In the genomic region with DNA sequence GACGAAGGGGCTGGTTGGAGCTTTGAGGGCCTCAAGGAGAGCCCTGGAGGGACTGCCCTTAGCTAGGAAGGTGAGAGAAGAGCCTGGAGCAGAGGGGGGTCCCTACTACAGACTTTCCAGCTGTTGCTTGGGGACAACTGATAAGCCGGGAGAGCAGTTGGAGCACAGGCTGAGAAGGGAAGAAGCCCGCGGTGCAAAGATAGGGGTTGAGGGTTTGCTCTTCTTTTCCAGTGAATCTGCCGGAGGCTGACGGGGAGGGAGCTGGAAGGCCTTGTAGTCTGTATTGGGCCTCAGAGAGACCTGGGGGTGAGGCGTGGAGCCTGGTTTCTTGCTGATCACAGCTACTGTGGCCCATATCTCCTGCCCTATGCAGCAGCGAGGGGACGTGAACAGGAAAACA, we compare ENCODE assay signal across 30 cellular contexts. TPM values are rescaled to one million over a fixed set of nuclear protein-coding genes. Genes with fewer than 3 reads are reported as not detected.
"Had no signal": no experiment of that assay in that cellular context is flagged by ENCODE, and none has a peak within 500 bp of the region (broad histone marks: within the 10 kb centered on the region; RNA-seq: fewer than 3 reads in every experiment).

No MANE protein-coding gene starts in this region.

- H3K27ac ChIP-seq: adrenal gland, ascending aorta, brain microvascular endothelial cell, dorsolateral prefrontal cortex, esophagus squamous epithelium, gastrocnemius medialis, neutrophil, pancreas, right lobe of liver, skin epidermis, tibial artery had no signal

- FAIRE-seq: colon, islet of Langerhans, pancreas had no signal

- H3K9me3 ChIP-seq: adrenal gland, ascending aorta, esophagus squamous epithelium, gastrocnemius medialis, neutrophil, pancreas, right lobe of liver, tibial artery had no signal

- H3K36me3 ChIP-seq: adrenal gland, ascending aorta, brain microvascular endothelial cell, esophagus squamous epithelium, gastrocnemius medialis, neutrophil, pancreas, right lobe of liver, tibial artery had no signal

- H3K27me3 ChIP-seq: adrenal gland, ascending aorta, brain microvascular endothelial cell, dorsolateral prefrontal cortex, esophagus squamous epithelium, gastrocnemius medialis, neutrophil, pancreas, right lobe of liver, tibial artery had no signal

- H3K4me1 ChIP-seq: adrenal gland, ascending aorta, esophagus squamous epithelium, gastrocnemius medialis, pancreas, right lobe of liver, tibial artery had no signal

- ATAC-seq: activated CD4-positive, alpha-beta T cell treated with anti-CD3 and anti-CD28 coated beads for 36 hours; activated T-cell treated with anti-CD3 and anti-CD28 coated beads, Interleukin-2, amount 50 U/mL, for 4 hours; effector memory CD8-positive, alpha-beta T cell; gastrocnemius medialis; left ventricle myocardium superior; pancreas; right lobe of liver; stimulated activated naive CD8-positive, alpha-beta T cell treated with anti-CD3 and anti-CD28 coated beads, Interleukin-15, amount 100 ng/mL, for 72 hours had no signal

- H3K4me3 ChIP-seq: adrenal gland, ascending aorta, dorsolateral prefrontal cortex, esophagus squamous epithelium, gastrocnemius medialis, pancreas, right lobe of liver, skin epidermis, tibial artery had no signal

- DNase-seq: activated B cell treated with CpG ODN at 0.5 μM for 24 hours; activated CD4-positive, alpha-beta T cell treated with anti-CD3 and anti-CD28 coated beads for 36 hours; activated CD4-positive, alpha-beta T cell treated with anti-CD3 and anti-CD28 coated beads, Interleukin-2, amount 50 U/mL, for 4 hours; activated CD8-positive, alpha-beta memory T cell treated with anti-CD3 and anti-CD28 coated beads, Interleukin-2, amount 50 U/mL, for 48 hours; activated naive CD4-positive, alpha-beta T cell; activated T-cell treated with anti-CD3 and anti-CD28 coated beads, Interleukin-2, amount 50 U/mL, for 4 hours; brain microvascular endothelial cell; dorsolateral prefrontal cortex; effector memory CD8-positive, alpha-beta T cell; esophagus squamous epithelium; gastrocnemius medialis; hypothalamus; left ventricle myocardium superior; mammary epithelial cell; pancreas; right lobe of liver; stimulated activated CD4-positive, alpha-beta T cell treated with anti-CD3 and anti-CD28 coated beads, Interleukin-1b, Interleukin-23, amount 100 ng/mL, for 48 hours; stimulated activated naive CD8-positive, alpha-beta T cell treated with anti-CD3 and anti-CD28 coated beads, Interleukin-15, amount 100 ng/mL, for 72 hours; tibial artery had no signal

RNA-seq across cellular contexts. Expression of a gene that starts 23.7 kb away (rescaled TPM):
- total RNA-seq: activated CD4-positive, alpha-beta T cell treated with anti-CD3 and anti-CD28 coated beads for 36 hours; activated T-cell treated with anti-CD3 and anti-CD28 coated beads, Interleukin-2, amount 50 U/mL, for 4 hours; activated T-helper 2 cell treated with anti-CD3 and anti-CD28 coated beads, Interferon-gamma antibody, Interleukin-2, Interleukin-4, amounts not matched to agents 10 μg/mL and 5 μg/mL and 100 μg/mL, durations not matched to agents 14 hours and 24 hours and 36 hours; ascending aorta; esophagus squamous epithelium; gastrocnemius medialis; left ventricle myocardium superior; mammary epithelial cell; mononuclear cell; myocyte; pancreas; T-helper 2 cell treated with Interferon-gamma antibody and Interleukin-4, amounts not matched to agents 100 ng/mL and 5 ng/mL, for 36 hours; urinary bladder had no signal
- polyA plus RNA-seq: mammary epithelial cell, urinary bladder had no signal

RNA-seq across cellular contexts. Expression of a gene that starts 36.8 kb away (rescaled TPM):
- total RNA-seq: activated T-helper 2 cell treated with anti-CD3 and anti-CD28 coated beads, Interferon-gamma antibody, Interleukin-2, Interleukin-4, amounts not matched to agents 10 μg/mL and 5 μg/mL and 100 μg/mL, durations not matched to agents 14 hours and 24 hours and 36 hours; ascending aorta; gastrocnemius medialis; left ventricle myocardium superior; mammary epithelial cell; mononuclear cell; myocyte; T-helper 2 cell treated with Interferon-gamma antibody and Interleukin-4, amounts not matched to agents 100 ng/mL and 5 ng/mL, for 36 hours; urinary bladder had no signal
- polyA plus RNA-seq: urinary bladder had no signal
